ENCODE assay signal across 26 cellular contexts in the genomic region with DNA sequence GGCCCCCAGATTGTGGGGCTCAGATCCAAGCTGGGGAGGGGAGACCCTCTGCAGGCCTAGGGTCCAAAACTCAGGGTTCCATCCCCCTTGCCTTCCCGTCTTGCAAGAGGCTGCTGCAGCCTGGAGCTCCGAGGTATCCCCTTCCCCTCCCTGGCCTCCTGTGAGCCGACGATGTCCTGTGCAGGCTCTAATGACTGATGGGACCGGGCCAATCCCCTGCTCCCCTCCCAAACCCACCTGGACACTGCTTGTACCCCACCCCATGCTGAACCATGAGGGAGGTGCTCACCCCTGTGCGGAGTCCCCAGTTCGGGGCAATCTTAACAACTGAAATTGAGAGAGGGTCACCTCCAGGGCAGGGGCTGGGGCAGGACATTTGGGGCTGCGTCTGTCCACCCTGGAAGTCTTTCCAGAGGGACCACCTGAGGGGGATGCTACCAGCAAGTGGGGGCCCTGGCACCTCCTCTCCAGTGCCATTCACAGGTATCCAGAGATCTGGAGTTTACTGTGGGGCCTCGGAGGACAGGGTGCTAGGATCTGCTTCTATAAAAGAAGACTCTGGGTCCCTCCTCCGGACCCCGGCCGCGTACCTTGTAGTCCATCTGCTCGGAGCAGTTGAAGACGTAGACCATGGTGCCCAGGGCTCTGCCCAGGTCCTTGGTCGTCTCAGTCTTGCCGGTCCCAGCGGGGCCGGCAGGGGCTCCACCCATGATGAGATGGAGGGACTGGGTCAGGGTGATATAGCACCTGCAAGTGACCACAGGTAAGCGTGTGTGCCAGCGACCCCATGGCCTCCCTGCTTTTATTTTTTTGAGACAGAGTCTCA.
"Had no signal": no experiment of that assay in that cellular context is flagged by ENCODE, and none has a peak within 500 bp of the region (broad histone marks: within the 10 kb centered on the region; RNA-seq: fewer than 3 reads in every experiment).

No MANE protein-coding gene starts in this region.

- H3K27me3 ChIP-seq: right atrium auricular region, sigmoid colon, upper lobe of left lung, uterus had no signal

- FAIRE-seq: colon, endometrium, keratinocyte had no signal

- H3K4me1 ChIP-seq: prostate gland, right atrium auricular region, sigmoid colon, tibial nerve, uterus had no signal

- H3K4me3 ChIP-seq: esophagus squamous epithelium, heart right ventricle, lung, mucosa of descending colon, prostate gland, right atrium auricular region, sigmoid colon, thoracic aorta, tibial nerve, upper lobe of left lung, uterus had no signal

- DNase-seq: effector memory CD4-positive, alpha-beta T cell; erythroblast; esophagus squamous epithelium; foreskin melanocyte; glutamatergic neuron; heart right ventricle; hippocampal formation; naive B cell; sigmoid colon; stimulated activated CD4-positive, alpha-beta T cell treated with anti-CD3 and anti-CD28 coated beads, Interleukin-2, amount 100 ng/mL, for 24 hours; stimulated activated CD4-positive, alpha-beta T cell treated with anti-CD3 and anti-CD28 coated beads, Interleukin-4, amount 100 ng/mL, for 24 hours; stimulated activated naive CD4-positive, alpha-beta T cell treated with Interleukin-2 at 50 U/mL for 16 hours; uterus had no signal

- H3K27ac ChIP-seq: esophagus squamous epithelium, heart right ventricle, prostate gland, right atrium auricular region, sigmoid colon, thoracic aorta, tibial nerve, upper lobe of left lung, uterus had no signal

- ATAC-seq: heart right ventricle; left lobe of liver; mucosa of descending colon; natural killer cell treated with Interleukin-12 subunit alpha and Interleukin-12 subunit beta and Interleukin-15 and Interleukin-18, amount 100 ng/mL, for 72 hours; stimulated activated effector memory CD8-positive, alpha-beta T cell treated with anti-CD3 and anti-CD28 coated beads, Interleukin-12 subunit alpha, Interleukin-12 subunit beta, amount 100 ng/mL, for 72 hours had no signal

- H3K36me3 ChIP-seq: esophagus squamous epithelium, heart right ventricle, prostate gland, right atrium auricular region, sigmoid colon, thoracic aorta, tibial nerve, upper lobe of left lung, uterus had no signal

- H3K9me3 ChIP-seq: esophagus squamous epithelium, heart right ventricle, mucosa of descending colon, prostate gland, right atrium auricular region, sigmoid colon, thoracic aorta, tibial nerve, upper lobe of left lung, uterus had no signal
